Comparison of ENCODE assay signal across 34 cellular contexts in the genomic region with DNA sequence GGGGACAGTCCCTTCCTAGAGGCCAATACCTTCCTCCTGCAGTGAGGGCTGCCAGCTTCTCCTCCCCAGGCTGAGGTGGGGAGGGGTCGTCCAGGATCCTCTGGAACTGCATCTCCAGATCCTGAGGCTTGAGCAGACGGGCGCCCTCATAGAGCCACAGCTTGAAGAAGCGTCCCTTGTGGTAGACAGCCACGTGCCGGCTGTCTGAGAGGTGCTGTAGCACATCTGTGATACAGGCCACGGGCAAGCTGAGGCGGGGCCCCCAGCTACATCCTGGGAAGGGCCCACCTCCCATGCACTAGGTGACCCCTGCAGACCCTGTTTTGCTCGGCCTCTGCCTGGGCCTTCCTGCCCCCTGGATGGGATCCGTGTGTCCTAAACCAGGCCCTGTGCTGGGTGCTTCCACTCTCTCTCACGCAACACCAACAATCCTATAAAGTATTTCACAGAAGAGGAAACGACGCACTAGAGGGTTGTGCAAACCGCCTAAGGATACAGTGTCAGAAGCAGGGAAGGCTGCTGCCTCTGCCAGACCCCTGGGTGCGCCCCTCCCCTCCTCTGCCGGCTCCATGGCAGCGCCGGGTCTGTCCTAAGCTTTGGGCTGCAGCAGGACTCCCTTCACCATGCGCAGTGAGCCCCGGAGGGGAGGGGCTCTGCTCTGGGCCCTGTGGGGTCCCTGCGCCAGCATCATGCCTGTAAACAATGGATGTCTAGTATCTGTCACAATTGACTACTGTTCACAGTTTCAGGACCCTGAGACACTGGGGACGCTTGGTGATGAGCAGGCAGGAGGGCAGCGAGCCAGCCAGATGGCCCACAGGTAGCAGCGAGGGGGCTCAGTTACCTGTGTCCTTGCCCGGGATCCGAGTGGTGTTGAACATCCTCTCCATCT. TPM values are rescaled to one million over a fixed set of nuclear protein-coding genes. Genes with fewer than 3 reads are reported as not detected.
"Had no signal": no experiment of that assay in that cellular context is flagged by ENCODE, and none has a peak within 500 bp of the region (broad histone marks: within the 10 kb centered on the region; RNA-seq: fewer than 3 reads in every experiment).

No MANE protein-coding gene starts in this region.

- H3K27me3 Mint-ChIP-seq: memory B cell had no signal

- H3K4me3 ChIP-seq: coronary artery, esophagus squamous epithelium, heart right ventricle, left lung, lung, psoas muscle, sigmoid colon, stomach, thyroid gland, vagina had no signal

- H3K9me3 Mint-ChIP-seq: memory B cell; natural killer cell; stimulated activated effector memory CD8-positive, alpha-beta T cell treated with anti-CD3 and anti-CD28 coated beads, Interleukin-12 subunit alpha, Interleukin-12 subunit beta, amount 100 ng/mL, for 72 hours had no signal

- DNase-seq: dermis blood vessel endothelial cell; effector memory CD4-positive, alpha-beta T cell; erythroblast; esophagus squamous epithelium; foreskin melanocyte; glutamatergic neuron; heart right ventricle; hippocampal formation; left cardiac atrium; left lung; natural killer cell; psoas muscle; sigmoid colon; stimulated activated CD4-positive, alpha-beta T cell treated with anti-CD3 and anti-CD28 coated beads, Interleukin-2, amount 100 ng/mL, for 24 hours; stimulated activated CD4-positive, alpha-beta T cell treated with anti-CD3 and anti-CD28 coated beads, Interleukin-4, amount 100 ng/mL, for 24 hours; stimulated activated naive CD4-positive, alpha-beta T cell treated with Interleukin-2 at 50 U/mL for 16 hours; stomach; thyroid gland; trophoblast cell had no signal

- H3K27ac Mint-ChIP-seq: memory B cell; natural killer cell; stimulated activated effector memory CD8-positive, alpha-beta T cell treated with anti-CD3 and anti-CD28 coated beads, Interleukin-12 subunit alpha, Interleukin-12 subunit beta, amount 100 ng/mL, for 72 hours had no signal

- H3K27me3 ChIP-seq: esophagus squamous epithelium, heart right ventricle, thyroid gland, vagina had no signal

- H3K4me3 Mint-ChIP-seq: memory B cell; natural killer cell; stimulated activated effector memory CD8-positive, alpha-beta T cell treated with anti-CD3 and anti-CD28 coated beads, Interleukin-12 subunit alpha, Interleukin-12 subunit beta, amount 100 ng/mL, for 72 hours had no signal

- H3K36me3 Mint-ChIP-seq: natural killer cell had no signal

- H3K9me3 ChIP-seq: esophagus squamous epithelium, heart right ventricle, left lung, neutrophil, psoas muscle, sigmoid colon, stomach, thyroid gland, vagina had no signal

- H3K27ac ChIP-seq: coronary artery, esophagus squamous epithelium, heart right ventricle, left lung, neutrophil, psoas muscle, sigmoid colon, stomach, thyroid gland, vagina had no signal

RNA-seq across cellular contexts. Expression of a gene that starts 11.0 kb away (rescaled TPM):
- total RNA-seq: dermis blood vessel endothelial cell, left cardiac atrium, left lung, lung, mononuclear cell, natural killer cell, omental fat pad, psoas muscle, renal cortical epithelial cell, right cardiac atrium, sigmoid colon, skeletal muscle tissue, stomach, temporal lobe, ureter, vagina had no signal
- polyA plus RNA-seq: heart right ventricle, neural cell, psoas muscle, right cardiac atrium, sigmoid colon had no signal

RNA-seq across cellular contexts. Expression of a gene that starts 28.0 kb away (rescaled TPM):
- total RNA-seq: dermis blood vessel endothelial cell, sigmoid colon, skeletal muscle tissue, stomach, subcutaneous adipose tissue, temporal lobe had no signal
- polyA plus RNA-seq: neural cell, right cardiac atrium had no signal
